14 cellular contexts compared by ENCODE assay signal in genomic region chr12:57208116-57208945, GRCh38. TPM values are rescaled to one million over a fixed set of nuclear protein-coding genes. Genes with fewer than 3 reads are reported as not detected.
"Had no signal": no experiment of that assay in that cellular context is flagged by ENCODE, and none has a peak within 500 bp of the region (broad histone marks: within the 10 kb centered on the region; RNA-seq: fewer than 3 reads in every experiment).

No MANE protein-coding gene starts in this region.

- H3K4me3 ChIP-seq: hepatocyte, lung, spleen had no signal

- H3K27ac Mint-ChIP-seq: activated CD4-positive, alpha-beta T cell treated with anti-CD3 and anti-CD28 coated beads, Interleukin-2, amount 10 ng/mL, durations not matched to agents 7 days and 5 days; activated CD8-positive, alpha-beta T cell treated with anti-CD3 and anti-CD28 coated beads, Interleukin-2, amount 10 ng/mL, durations not matched to agents 7 days and 5 days; activated naive CD4-positive, alpha-beta T cell treated with anti-CD3 and anti-CD28 coated beads, Interleukin-2, amount 10 ng/mL, durations not matched to agents 7 days and 5 days; activated T-cell treated with anti-CD3 and anti-CD28 coated beads, Interleukin-2, amount 50 U/mL, for 24 hours; mesothelial cell of epicardium; natural killer cell treated with Interleukin-12 subunit alpha and Interleukin-12 subunit beta and Interleukin-15 and Interleukin-18, amount 100 ng/mL, for 72 hours; stimulated activated memory B cell treated with anti-CD40 and anti-IgM and Interleukin-4, amounts not matched to agents 10 μg/mL and 1 μg/mL and 100 μg/mL, for 72 hours; type B pancreatic cell had no signal

- H3K9me3 Mint-ChIP-seq: activated CD4-positive, alpha-beta T cell treated with anti-CD3 and anti-CD28 coated beads, Interleukin-2, amount 10 ng/mL, durations not matched to agents 7 days and 5 days; activated naive CD4-positive, alpha-beta T cell treated with anti-CD3 and anti-CD28 coated beads, Interleukin-2, amount 10 ng/mL, durations not matched to agents 7 days and 5 days; activated T-cell treated with anti-CD3 and anti-CD28 coated beads, Interleukin-2, amount 50 U/mL, for 24 hours; mesothelial cell of epicardium; natural killer cell treated with Interleukin-12 subunit alpha and Interleukin-12 subunit beta and Interleukin-15 and Interleukin-18, amount 100 ng/mL, for 72 hours; stimulated activated memory B cell treated with anti-CD40 and anti-IgM and Interleukin-4, amounts not matched to agents 10 μg/mL and 1 μg/mL and 100 μg/mL, for 72 hours; type B pancreatic cell had no signal

- H3K9me3 ChIP-seq: spleen had no signal

- H3K36me3 Mint-ChIP-seq: activated naive CD4-positive, alpha-beta T cell treated with anti-CD3 and anti-CD28 coated beads, Interleukin-2, amount 10 ng/mL, durations not matched to agents 7 days and 5 days; natural killer cell treated with Interleukin-12 subunit alpha and Interleukin-12 subunit beta and Interleukin-15 and Interleukin-18, amount 100 ng/mL, for 72 hours; stimulated activated memory B cell treated with anti-CD40 and anti-IgM and Interleukin-4, amounts not matched to agents 10 μg/mL and 1 μg/mL and 100 μg/mL, for 72 hours; type B pancreatic cell had no signal

- H3K27ac ChIP-seq: hepatocyte, spleen had no signal

- H3K79me2 ChIP-seq: hepatocyte had no signal

- H3K27me3 ChIP-seq: hepatocyte had no signal

- H3K4me2 ChIP-seq: hepatocyte had no signal

- H3K4me3 Mint-ChIP-seq: activated CD4-positive, alpha-beta T cell treated with anti-CD3 and anti-CD28 coated beads, Interleukin-2, amount 10 ng/mL, durations not matched to agents 7 days and 5 days; activated CD8-positive, alpha-beta T cell treated with anti-CD3 and anti-CD28 coated beads, Interleukin-2, amount 10 ng/mL, durations not matched to agents 7 days and 5 days; activated naive CD4-positive, alpha-beta T cell treated with anti-CD3 and anti-CD28 coated beads, Interleukin-2, amount 10 ng/mL, durations not matched to agents 7 days and 5 days; activated T-cell treated with anti-CD3 and anti-CD28 coated beads, Interleukin-2, amount 50 U/mL, for 24 hours; mesothelial cell of epicardium; natural killer cell treated with Interleukin-12 subunit alpha and Interleukin-12 subunit beta and Interleukin-15 and Interleukin-18, amount 100 ng/mL, for 72 hours; stimulated activated memory B cell treated with anti-CD40 and anti-IgM and Interleukin-4, amounts not matched to agents 10 μg/mL and 1 μg/mL and 100 μg/mL, for 72 hours; type B pancreatic cell had no signal

- DNase-seq: activated CD4-positive, alpha-beta T cell treated with anti-CD3 and anti-CD28 coated beads, Interleukin-2, amount 10 ng/mL, durations not matched to agents 7 days and 5 days; activated CD8-positive, alpha-beta T cell treated with anti-CD3 and anti-CD28 coated beads, Interleukin-2, amount 10 ng/mL, durations not matched to agents 7 days and 5 days; activated naive CD4-positive, alpha-beta T cell treated with anti-CD3 and anti-CD28 coated beads, Interleukin-2, amount 10 ng/mL, durations not matched to agents 7 days and 5 days; activated T-cell treated with anti-CD3 and anti-CD28 coated beads, Interleukin-2, amount 50 U/mL, for 24 hours; left colon; spleen; stimulated activated CD4-positive, alpha-beta T cell treated with anti-CD3 and anti-CD28 coated beads, Interleukin-4, amount 100 ng/mL, for 4 hours had no signal

- ATAC-seq: activated CD4-positive, CD25-positive, alpha-beta regulatory T cell treated with anti-CD3 and anti-CD28 coated beads, Interleukin-2, amount 50 U/mL, for 24 hours; activated CD8-positive, alpha-beta T cell treated with anti-CD3 and anti-CD28 coated beads, Interleukin-2, amount 10 ng/mL, durations not matched to agents 7 days and 5 days; left colon; natural killer cell treated with Interleukin-12 subunit alpha and Interleukin-12 subunit beta and Interleukin-15 and Interleukin-18, amount 100 ng/mL, for 72 hours; stimulated activated memory B cell treated with anti-CD40 and anti-IgM and Interleukin-4, amounts not matched to agents 10 μg/mL and 1 μg/mL and 100 μg/mL, for 72 hours had no signal

- H2AFZ ChIP-seq: hepatocyte had no signal

RNA-seq across cellular contexts. Expression of gene NXPH4, which starts 8.3 kb away (rescaled TPM):
- total RNA-seq: left colon had no signal
